In the genomic region with DNA sequence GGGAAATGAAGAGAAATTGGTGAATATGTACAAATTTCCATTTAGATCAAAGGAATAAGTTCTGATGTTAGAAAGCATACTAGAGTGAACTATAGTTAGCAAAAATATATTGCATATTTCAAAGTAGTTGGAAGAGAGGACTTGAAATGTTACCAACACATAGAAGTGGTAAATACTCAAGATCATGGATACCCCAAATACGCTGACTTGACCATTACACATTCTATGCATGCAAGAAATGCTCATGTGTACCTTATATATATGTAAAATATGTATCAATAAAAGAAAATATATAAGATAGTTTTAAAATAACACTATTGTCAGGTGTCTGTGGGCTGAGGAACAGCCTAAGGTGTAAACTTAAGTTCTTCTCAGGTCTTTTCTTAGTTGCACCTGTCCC, we compare ENCODE assay signal across 31 cellular contexts.
"Had no signal": no experiment of that assay in that cellular context is flagged by ENCODE, and none has a peak within 500 bp of the region (broad histone marks: within the 10 kb centered on the region; RNA-seq: fewer than 3 reads in every experiment).

No MANE protein-coding gene starts in this region.

- H3K4me3 ChIP-seq: adrenal gland, body of pancreas, esophagus muscularis mucosa, gastrocnemius medialis, heart left ventricle had no signal

- ATAC-seq: activated CD4-positive, alpha-beta T cell treated with anti-CD3 and anti-CD28 coated beads for 36 hours; activated CD8-positive, alpha-beta memory T cell treated with anti-CD3 and anti-CD28 coated beads, Interleukin-2, amount 10 ng/mL, durations not matched to agents 7 days and 5 days; activated CD8-positive, alpha-beta T cell treated with anti-CD3 and anti-CD28 coated beads, Interleukin-2, amount 10 ng/mL, durations not matched to agents 7 days and 5 days; body of pancreas; effector memory CD8-positive, alpha-beta T cell; foreskin keratinocyte; gastrocnemius medialis; heart left ventricle; T-helper 17 cell had no signal

- H3K27ac ChIP-seq: adrenal gland, body of pancreas, esophagus muscularis mucosa, foreskin keratinocyte, gastrocnemius medialis, heart left ventricle had no signal

- H3K4me1 ChIP-seq: adrenal gland, body of pancreas, esophagus muscularis mucosa, foreskin keratinocyte, gastrocnemius medialis, heart left ventricle had no signal

- DNase-seq: activated CD4-positive, alpha-beta memory T cell treated with anti-CD3 and anti-CD28 coated beads for 36 hours; activated CD4-positive, alpha-beta T cell treated with anti-CD3 and anti-CD28 coated beads for 36 hours; activated CD4-positive, alpha-beta T cell treated with anti-CD3 and anti-CD28 coated beads, Interleukin-2, amount 10 ng/mL, durations not matched to agents 24 days and 14 days; activated CD4-positive, CD25-positive, alpha-beta regulatory T cell; activated CD4-positive, CD25-positive, alpha-beta regulatory T cell treated with anti-CD3 and anti-CD28 coated beads, Interleukin-2, amount 50 U/mL, for 72 hours; activated CD8-positive, alpha-beta memory T cell treated with anti-CD3 and anti-CD28 coated beads, Interleukin-2, amount 10 ng/mL, durations not matched to agents 7 days and 5 days; activated CD8-positive, alpha-beta memory T cell treated with anti-CD3 and anti-CD28 coated beads, Interleukin-2, amount 50 U/mL, for 4 hours; activated CD8-positive, alpha-beta T cell treated with anti-CD3 and anti-CD28 coated beads, Interleukin-2, amount 10 ng/mL, durations not matched to agents 7 days and 5 days; activated gamma-delta T cell; activated naive CD4-positive, alpha-beta T cell; activated naive CD4-positive, alpha-beta T cell treated with anti-CD3 and anti-CD28 coated beads, Interleukin-2, amount 50 U/mL, for 16 hours; activated T-cell treated with anti-CD3 and anti-CD28 coated beads, Interleukin-2, amount 50 U/mL, for 1 hour; activated T-cell treated with anti-CD3 and anti-CD28 coated beads, Interleukin-2, amount 50 U/mL, for 48 hours; adrenal gland; amygdala; aorta; body of pancreas; cortex of kidney; dermis blood vessel endothelial cell; effector CD4-positive, alpha-beta T cell; effector memory CD8-positive, alpha-beta T cell; erythroblast; foreskin keratinocyte; gastrocnemius medialis; glutamatergic neuron; heart left ventricle; T-helper 1 cell; T-helper 17 cell; T1000 had no signal

- FAIRE-seq: colon had no signal

- H3K27me3 ChIP-seq: adrenal gland, body of pancreas, esophagus muscularis mucosa, foreskin keratinocyte, gastrocnemius medialis, heart left ventricle had no signal
